18 cellular contexts compared by ENCODE assay signal in the genomic region with DNA sequence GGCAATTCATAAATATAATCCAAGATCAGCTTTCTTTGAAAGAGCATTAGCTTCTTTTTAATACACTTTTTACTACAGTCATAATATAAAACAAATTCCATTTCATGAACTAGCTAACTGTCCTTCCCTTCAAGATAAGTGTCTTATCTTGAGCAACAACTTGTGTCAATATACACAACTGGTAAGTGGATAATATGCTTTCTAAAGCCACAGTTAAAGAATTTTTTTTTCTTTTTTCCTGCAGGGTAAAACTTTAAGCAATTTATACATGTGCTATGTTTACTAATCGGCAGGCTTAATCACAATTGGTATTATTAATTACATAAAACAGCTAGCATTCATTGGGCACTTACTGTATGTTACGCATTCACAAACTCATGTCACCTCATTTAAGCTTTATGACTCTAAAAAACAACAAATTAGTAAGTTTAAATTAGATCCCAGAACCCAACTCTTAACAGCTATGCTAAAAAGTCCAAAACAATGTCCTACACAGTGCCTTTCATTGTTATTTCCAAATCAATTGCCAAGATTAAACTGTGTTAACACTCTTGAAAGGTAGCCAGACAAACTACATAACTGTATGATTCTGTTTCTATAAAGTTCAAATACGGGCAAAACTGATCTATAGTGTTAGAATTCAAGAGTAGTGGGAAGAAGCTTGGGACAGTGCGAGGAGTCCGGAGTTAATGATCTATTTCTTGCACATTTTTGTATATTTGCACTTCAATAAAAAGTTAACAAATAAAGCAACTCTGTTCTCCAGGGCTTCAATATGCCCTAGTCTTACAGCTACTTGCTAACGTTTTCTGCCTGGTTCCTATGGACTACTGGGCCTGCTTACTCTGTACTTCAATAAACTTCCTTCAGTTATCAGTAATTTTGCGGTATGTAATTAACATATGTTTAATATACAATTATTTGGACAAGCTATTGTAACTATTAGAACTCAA.
"Had no signal": no experiment of that assay in that cellular context is flagged by ENCODE, and none has a peak within 500 bp of the region (broad histone marks: within the 10 kb centered on the region; RNA-seq: fewer than 3 reads in every experiment).

No MANE protein-coding gene starts in this region.

- H3K9me3 Mint-ChIP-seq: activated naive CD4-positive, alpha-beta T cell treated with anti-CD3 and anti-CD28 coated beads for 36 hours; activated naive CD8-positive, alpha-beta T cell treated with anti-CD3 and anti-CD28 coated beads, Interleukin-2, amount 50 U/mL, for 24 hours; activated T-cell treated with anti-CD3 and anti-CD28 coated beads, Interleukin-2, amount 50 U/mL, for 4 hours; naive thymus-derived CD8-positive, alpha-beta T cell; stimulated activated naive B cell treated with anti-CD40 and anti-IgM and Interleukin-4, amounts not matched to agents 10 μg/mL and 1 μg/mL and 100 μg/mL, for 72 hours; T-cell had no signal

- H3K27me3 Mint-ChIP-seq: activated naive CD8-positive, alpha-beta T cell treated with anti-CD3 and anti-CD28 coated beads, Interleukin-2, amount 50 U/mL, for 24 hours; naive thymus-derived CD8-positive, alpha-beta T cell; stimulated activated naive B cell treated with anti-CD40 and anti-IgM and Interleukin-4, amounts not matched to agents 10 μg/mL and 1 μg/mL and 100 μg/mL, for 72 hours; T-cell had no signal

- H3K27ac Mint-ChIP-seq: activated naive CD4-positive, alpha-beta T cell treated with anti-CD3 and anti-CD28 coated beads for 36 hours; activated naive CD8-positive, alpha-beta T cell treated with anti-CD3 and anti-CD28 coated beads, Interleukin-2, amount 50 U/mL, for 24 hours; stimulated activated naive B cell treated with anti-CD40 and anti-IgM and Interleukin-4, amounts not matched to agents 10 μg/mL and 1 μg/mL and 100 μg/mL, for 72 hours; T-cell had no signal

- FAIRE-seq: keratinocyte, pancreas had no signal

- H3K27me3 ChIP-seq: pancreas, spleen, upper lobe of right lung had no signal

- H3K4me3 Mint-ChIP-seq: activated naive CD4-positive, alpha-beta T cell treated with anti-CD3 and anti-CD28 coated beads for 36 hours; activated naive CD8-positive, alpha-beta T cell treated with anti-CD3 and anti-CD28 coated beads, Interleukin-2, amount 50 U/mL, for 24 hours; activated T-cell treated with anti-CD3 and anti-CD28 coated beads, Interleukin-2, amount 50 U/mL, for 4 hours; stimulated activated naive B cell treated with anti-CD40 and anti-IgM and Interleukin-4, amounts not matched to agents 10 μg/mL and 1 μg/mL and 100 μg/mL, for 72 hours; T-cell had no signal

- H3K9me3 ChIP-seq: left ventricle myocardium inferior, pancreas, spleen, thoracic aorta, upper lobe of right lung had no signal

- H3K36me3 ChIP-seq: pancreas, thoracic aorta, upper lobe of right lung had no signal

- H3K27ac ChIP-seq: left ventricle myocardium inferior, spleen, thoracic aorta, upper lobe of right lung had no signal

- DNase-seq: activated CD4-positive, alpha-beta T cell treated with anti-CD3 and anti-CD28 coated beads, Interleukin-2, amount 50 U/mL, for 1 hour; activated CD4-positive, CD25-positive, alpha-beta regulatory T cell treated with anti-CD3 and anti-CD28 coated beads, Interleukin-2, amount 50 U/mL, for 72 hours; activated CD8-positive, alpha-beta memory T cell treated with anti-CD3 and anti-CD28 coated beads, Interleukin-2, amount 50 U/mL, for 4 hours; activated naive CD4-positive, alpha-beta T cell treated with anti-CD3 and anti-CD28 coated beads for 36 hours; activated naive CD8-positive, alpha-beta T cell treated with anti-CD3 and anti-CD28 coated beads, Interleukin-2, amount 50 U/mL, for 24 hours; activated T-cell treated with anti-CD3 and anti-CD28 coated beads, Interleukin-2, amount 50 U/mL, for 4 hours; anterior cingulate cortex; effector CD8-positive, alpha-beta T cell; left ventricle myocardium inferior; mammary epithelial cell; naive thymus-derived CD8-positive, alpha-beta T cell; pancreas; spleen; stimulated activated naive B cell treated with anti-CD40 and anti-IgM and Interleukin-4, amounts not matched to agents 10 μg/mL and 1 μg/mL and 100 μg/mL, for 72 hours; T-cell; upper lobe of right lung had no signal

- H3K4me3 ChIP-seq: left ventricle myocardium inferior, pancreas, spleen, thoracic aorta, upper lobe of right lung had no signal
